8 cellular contexts compared by ENCODE assay signal in genomic region chr7:2821161-2821841, GRCh38. TPM values are rescaled to one million over a fixed set of nuclear protein-coding genes. Genes with fewer than 3 reads are reported as not detected.
DNase-seq lines count a peak whose midpoint lies in the region; ATAC-seq, FAIRE-seq and TF ChIP-seq lines count a peak whose summit lies in the region.

No MANE protein-coding gene starts in this region.

- H3K4me3 Mint-ChIP-seq in nephron, result no peak overlapping the region
- H3K4me3 Mint-ChIP-seq in CD4-positive, alpha-beta T cell, result no peak overlapping the region

- no peak for TF ChIP-seq CTCF in nephron (IDR thresholded peaks at IDR 0.05; ENCODE audit: unreplicated experiment in 3 of 3)
- no peak for TF ChIP-seq CTCF in CD4-positive, alpha-beta T cell (IDR thresholded peaks at IDR 0.05)

- FAIRE-seq in H54 (lab: Jason Lieb, UNC), result no peak

- H3K27ac ChIP-seq in CD4-positive, alpha-beta T cell (ENCODE audit: low read depth, low read length), result no peak overlapping the region

- peaks cover 65% of the 10 kb centered on the region for H3K4me1 Mint-ChIP-seq in nephron
- H3K4me1 Mint-ChIP-seq in CD4-positive, alpha-beta T cell (ENCODE audit: low read depth), result peaks cover 37% of the 10 kb centered on the region

- H3K9me3 Mint-ChIP-seq in nephron, result no peaks in the 10 kb centered on the region
- no peaks in the 10 kb centered on the region for H3K9me3 Mint-ChIP-seq in CD4-positive, alpha-beta T cell

- intact Hi-C loops in CD4-positive, alpha-beta T cell (cut with DNase I, micrococcal nuclease), result no loop called here
- intact Hi-C loops in posterior vena cava (cut with DNase I), result no loop called here

- POLR2A ChIA-PET in CD4-positive, alpha-beta T cell (lab: Charles Lee), result no interaction called here

- CTCF ChIA-PET in CD4-positive, alpha-beta T cell (lab: Charles Lee), result no interaction called here

- H3K27me3 ChIP-seq in CD4-positive, alpha-beta T cell (ENCODE audit: control insufficient read depth, insufficient read depth, low read length), result no peaks in the 10 kb centered on the region

- TF ChIP-seq POLR2A in H54 (IDR thresholded peaks at IDR 0.05; ENCODE audit: low read depth, low read length), result no peak

- H3K27ac Mint-ChIP-seq in nephron, result peak overlapping the region; percentile 71 to 85 (median 84)
- no peak overlapping the region for H3K27ac Mint-ChIP-seq in CD4-positive, alpha-beta T cell

- peaks cover 10% of the 10 kb centered on the region for H3K36me3 Mint-ChIP-seq in nephron (ENCODE audit: low read depth)
- H3K36me3 Mint-ChIP-seq in CD4-positive, alpha-beta T cell (ENCODE audit: low read depth), result peaks cover 5% of the 10 kb centered on the region

- H3K9me3 ChIP-seq in CD4-positive, alpha-beta T cell (ENCODE audit: control insufficient read depth, low read length), result no peaks in the 10 kb centered on the region

- DNase-seq in Daoy (ENCODE audit: low read depth), result peak; percentile 94
- DNase-seq in H54 (ENCODE audit: insufficient read length, low spot score), result peak; percentile 58
- peak; percentile 32 to 58 for DNase-seq in NCI-H187 (lab: John Stamatoyannopoulos, UW)
- DNase-seq in dermis blood vessel endothelial cell, result peak; percentile 83
- DNase-seq in CD4-positive, alpha-beta T cell, result no peak
- no peak for DNase-seq in posterior vena cava (ENCODE audit: low spot score)
- DNase-seq in cerebellum (ENCODE audit: low spot score), result no peak

- ATAC-seq in CD4-positive, alpha-beta T cell (ENCODE audit: poor library complexity), result no peak

- no peaks in the 10 kb centered on the region for H3K27me3 Mint-ChIP-seq in nephron (ENCODE audit: low read depth)
- no peaks in the 10 kb centered on the region for H3K27me3 Mint-ChIP-seq in CD4-positive, alpha-beta T cell

RNA-seq across cellular contexts. Expression of gene GNA12, which starts 22.8 kb away (rescaled TPM):
- 6.3 and 7.5 TPM in 2 replicates for total RNA-seq in Daoy (2014; rRNA removed; shearing (Covaris generic))
- total RNA-seq in dermis blood vessel endothelial cell (17.4 and 78.6 TPM in 2 replicates), posterior vena cava (10 to 100 TPM; 59.8 to 65.8 TPM), cerebellum (24.1 TPM)
- 10 to 100 TPM; 16.0 to 16.1 TPM for total RNA-seq in CD4-positive, alpha-beta T cell

Comparison
In these comparisons a context has a peak if more than half of its experiments do, and no peak if none do; other contexts are left out.
1. DNase-seq: peak in Daoy (single experiment), H54 (single experiment), NCI-H187 (2 of 2) and dermis blood vessel endothelial cell (single experiment); none in CD4-positive, alpha-beta T cell (0 of 10), posterior vena cava (single experiment) and cerebellum (single experiment).